ENCODE assay signal across 8 cellular contexts in genomic region chr1:9292361-9293240, GRCh38. TPM values are rescaled to one million over a fixed set of nuclear protein-coding genes. Genes with fewer than 3 reads are reported as not detected.
A peak's percentile ranks its signal among the peaks of the same experiment; 100 is the strongest.
DNase-seq lines count a peak whose midpoint lies in the region; FAIRE-seq and TF ChIP-seq lines count a peak whose summit lies in the region.

SPSB1 (plus strand) TSS chr1:9292894; CDS start chr1:9355892, 62,998 bp downstream.

- POLR2A ChIA-PET in A673 (lab: Charles Lee; ENCODE audit: low non-redundant PET): interaction anchor here (0.6 kb wide), 1 partner anchor 349 kb away, joined by 3 read pairs; no protein-coding TSS in a partner anchor

- peak; percentile 90 for DNase-seq in A673 (ENCODE audit: low spot score)
- peak; percentile 35 for DNase-seq in GM18507 (ENCODE audit: extremely low spot score, insufficient read length, low read depth)
- DNase-seq in NCI-H1092 (lab: John Stamatoyannopoulos, UW): peak; percentile 51
- peak; percentile 69 for DNase-seq in WERI-Rb-1
- peak; percentile 47 for DNase-seq in central memory CD4-positive, alpha-beta T cell
- peak; percentile 88 for DNase-seq in islet precursor cell
- DNase-seq in smooth muscle cell (lab: John Stamatoyannopoulos, UW; ENCODE audit: unreplicated experiment): peak; percentile 71
- DNase-seq in 8988T: no peak

- H3F3A ChIP-seq in smooth muscle cell (ENCODE audit: low read depth): peaks cover 44% of the 10 kb centered on the region

- peak within 1 kb of the TSS; percentile 97 for H3K4me2 ChIP-seq in smooth muscle cell

- peak within 1 kb of the TSS; percentile 79 for H2AFZ ChIP-seq in smooth muscle cell (ENCODE audit: low read depth)

- peak within 1 kb of the TSS; percentile 73 for H3K27ac ChIP-seq in A673 (ENCODE audit: low read depth, low read length, poor library complexity, severe bottlenecking)
- peak within 1 kb of the TSS; percentile 69 for H3K27ac ChIP-seq in WERI-Rb-1
- H3K27ac ChIP-seq in smooth muscle cell (ENCODE audit: low read depth): peak within 1 kb of the TSS; percentile 82

- H3K4me3 ChIP-seq in A673 (ENCODE audit: low read depth, low read length, poor library complexity, severe bottlenecking) (peak within 1 kb of the TSS; percentile 84), WERI-Rb-1 (ENCODE audit: low read depth, low read length) (peak within 1 kb of the TSS; percentile 56), smooth muscle cell (peak within 1 kb of the TSS; percentile 99)

- FAIRE-seq in GM18507 (lab: Jason Lieb, UNC): no peak

- H3K79me2 ChIP-seq in smooth muscle cell (ENCODE audit: low read depth): peaks cover 44% of the 10 kb centered on the region

- H3K9me3 ChIP-seq in A673 (ENCODE audit: low read depth, low read length, poor library complexity, severe bottlenecking): peaks cover 11% of the 10 kb centered on the region
- peaks cover 7% of the 10 kb centered on the region for H3K9me3 ChIP-seq in WERI-Rb-1 (ENCODE audit: severe bottlenecking)
- no peaks in the 10 kb centered on the region for H3K9me3 ChIP-seq in smooth muscle cell (replicated peaks; ENCODE audit: low read depth)

- no peak for TF ChIP-seq CTCF in A673 (conservative IDR thresholded peaks at IDR 0.05; ENCODE audit: low read depth, low read length)
- TF ChIP-seq CTCF in WERI-Rb-1 (IDR thresholded peaks at IDR 0.05; ENCODE audit: low read depth, low read length): no peak
- TF ChIP-seq CTCF in smooth muscle cell (IDR thresholded peaks at IDR 0.05; ENCODE audit: borderline replicate concordance, insufficient read depth, poor library complexity, severe bottlenecking): no peak

- intact Hi-C loops in A673 (cut with micrococcal nuclease; ENCODE audit: unreplicated experiment): loop anchor here (5.0 kb wide), 1 partner anchor 165 kb away; no protein-coding TSS in a partner anchor

- H3K4me1 ChIP-seq in A673 (ENCODE audit: insufficient read depth, low read length, poor library complexity, severe bottlenecking) (peaks cover 21% of the 10 kb centered on the region), smooth muscle cell (ENCODE audit: low read depth) (peaks cover 11% of the 10 kb centered on the region)

- peak within 1 kb of the TSS; percentile 91 for H3K9ac ChIP-seq in smooth muscle cell (ENCODE audit: low read depth)

- no peaks in the 10 kb centered on the region for H3K27me3 ChIP-seq in A673 (replicated peaks; ENCODE audit: insufficient read depth, low read depth, low read length, poor library complexity)
- no peaks in the 10 kb centered on the region for H3K27me3 ChIP-seq in WERI-Rb-1 (ENCODE audit: insufficient read depth, low read depth, severe bottlenecking)
- no peaks in the 10 kb centered on the region for H3K27me3 ChIP-seq in smooth muscle cell (ENCODE audit: low read depth)

- no peaks in the 10 kb centered on the region for H3K36me3 ChIP-seq in A673 (ENCODE audit: insufficient read depth, low read length, poor library complexity, severe bottlenecking)
- H3K36me3 ChIP-seq in WERI-Rb-1: peaks cover 16% of the 10 kb centered on the region
- no peaks in the 10 kb centered on the region for H3K36me3 ChIP-seq in smooth muscle cell (ENCODE audit: low read depth)

- CTCF ChIA-PET in A673 (lab: Charles Lee): no interaction called here

- WGBS in smooth muscle cell (ENCODE audit: low lambda C conversion rate): 2% methylated on average over 39 of the region's 119 CpGs

- H4K20me1 ChIP-seq in smooth muscle cell (ENCODE audit: low read depth): peaks cover 43% of the 10 kb centered on the region

- no TSS peak for BruUV-seq in A673 (replicated peaks; lab: Mats Ljungman, UMichigan)

RNA-seq across cellular contexts. Expression of gene SPSB1, which starts in this region (rescaled TPM):
- total RNA-seq in A673 (2021) (7.5 and 11.8 TPM in 2 replicates), smooth muscle cell (27.6 and 38.0 TPM in 2 replicates)
- polyA plus RNA-seq in smooth muscle cell: 37.0 and 44.5 TPM in 2 replicates
